ENCODE assay signal across 8 cellular contexts in genomic region chr16:67191410-67191994, GRCh38. TPM values are rescaled to one million over a fixed set of nuclear protein-coding genes. Genes with fewer than 3 reads are reported as not detected.
DNase-seq lines count a peak whose midpoint lies in the region; ATAC-seq and TF ChIP-seq lines count a peak whose summit lies in the region.

No MANE protein-coding gene starts in this region.

- H3K4me3 ChIP-seq in A673 (ENCODE audit: low read depth, low read length, poor library complexity, severe bottlenecking) (peak overlapping the region; percentile 98), HEK293 (ENCODE audit: low read depth, low read length) (peak overlapping the region; percentile 10), astrocyte of the spinal cord (ENCODE audit: low read depth, low read length) (peak overlapping the region; percentile 36), mucosa of descending colon (peak overlapping the region; percentile 93)

- no TSS peak for BruUV-seq in A673 (replicated peaks; lab: Mats Ljungman, UMichigan)

- DNase-seq in A673 (ENCODE audit: low spot score): no peak
- DNase-seq in astrocyte of the spinal cord (ENCODE audit: low read depth, low spot score): no peak
- no peak for DNase-seq in mucosa of descending colon
- DNase-seq in GM03348 (ENCODE audit: low spot score): no peak
- no peak for DNase-seq in activated CD4-positive, CD25-positive, alpha-beta regulatory T cell (lab: John Stamatoyannopoulos, UW)

- POLR2A ChIA-PET in A673 (lab: Charles Lee; ENCODE audit: low non-redundant PET): no interaction called here
- POLR2A ChIA-PET in HEK293 (lab: Yijun Ruan, JAX): interaction anchor here (1.4 to 1.7 kb wide), 2 partner anchors 16 to 172 kb away, joined by 4 to 5 read pairs; no protein-coding TSS in a partner anchor

- peaks cover 33% of the 10 kb centered on the region for H3K36me3 ChIP-seq in A673 (ENCODE audit: insufficient read depth, low read length, poor library complexity, severe bottlenecking)
- H3K36me3 ChIP-seq in HEK293 (ENCODE audit: control insufficient read depth in 2 of 2, insufficient read depth in 1 of 2, low read length in 2 of 2): peaks cover 7 to 37% of the 10 kb centered on the region in 2 experiments; a peak in 2 of 3 replicates
- H3K36me3 ChIP-seq in mucosa of descending colon (ENCODE audit: low read depth): peaks cover 7% of the 10 kb centered on the region

- intact Hi-C loops in A673 (cut with micrococcal nuclease; ENCODE audit: unreplicated experiment): no loop called here
- intact Hi-C loops in mucosa of descending colon (cut with DNase I, micrococcal nuclease): no loop called here

- no peaks in the 10 kb centered on the region for H3K27me3 ChIP-seq in A673 (replicated peaks; ENCODE audit: insufficient read depth, low read depth, low read length, poor library complexity)

- H3K4me1 ChIP-seq in A673 (ENCODE audit: insufficient read depth, low read length, poor library complexity, severe bottlenecking): peaks cover 18% of the 10 kb centered on the region
- H3K4me1 ChIP-seq in HEK293 (ENCODE audit: control insufficient read depth, insufficient read depth, low read length): peaks cover 7% of the 10 kb centered on the region
- peaks cover 24% of the 10 kb centered on the region for H3K4me1 ChIP-seq in mucosa of descending colon (ENCODE audit: low read depth)

- in situ Hi-C loops in astrocyte of the spinal cord (cut with HindIII; ENCODE audit: low sequenced_read_pairs): no loop called here

- no peak for ATAC-seq in mucosa of descending colon
- ATAC-seq in HG03378 (IDR thresholded peaks at IDR 0.05; ENCODE audit: unreplicated experiment): no peak
- no peak for ATAC-seq in HG03159 (IDR thresholded peaks at IDR 0.05; ENCODE audit: unreplicated experiment)

- H3K27ac ChIP-seq in A673 (ENCODE audit: low read depth, low read length, poor library complexity, severe bottlenecking): peak overlapping the region; percentile 85
- no peak overlapping the region for H3K27ac ChIP-seq in HEK293 (ENCODE audit: extremely low read depth, low read depth, low read length)

- H3K9me3 ChIP-seq in A673 (ENCODE audit: low read depth, low read length, poor library complexity, severe bottlenecking): no peaks in the 10 kb centered on the region
- no peaks in the 10 kb centered on the region for H3K9me3 ChIP-seq in HEK293 (ENCODE audit: control insufficient read depth, insufficient read depth, low read depth, low read length)
- no peaks in the 10 kb centered on the region for H3K9me3 ChIP-seq in mucosa of descending colon

- CTCF ChIA-PET in A673 (lab: Charles Lee) (no interaction called here), HEK293 (lab: Yijun Ruan, JAX) (interaction anchor here (1.4 kb wide), 1 partner anchor 214 kb away, joined by 4 read pairs; no protein-coding TSS in a partner anchor)

- TF ChIP-seq CTCF in A673 (conservative IDR thresholded peaks at IDR 0.05; ENCODE audit: low read depth, low read length) (no peak), HEK293 (tag by site-specific recombination; IDR thresholded peaks at IDR 0.05) (no peak), astrocyte of the spinal cord (IDR thresholded peaks at IDR 0.05; ENCODE audit: low read depth, low read length) (no peak), mucosa of descending colon (IDR thresholded peaks at IDR 0.05) (no peak)

TF ChIP-seq in HEK293, 187 proteins besides CTCF, POLR2A, EP300 and RAD21:
- TF ChIP-seq OVOL3 (tag by site-specific recombination; IDR thresholded peaks at IDR 0.05) (no peak), ZNF560 (tag by site-specific recombination; IDR thresholded peaks at IDR 0.05; ENCODE audit: borderline replicate concordance) (no peak), ZNF510 (tag by site-specific recombination; IDR thresholded peaks at IDR 0.05; ENCODE audit: insufficient replicate concordance) (no peak), ZNF837 (tag by site-specific recombination; IDR thresholded peaks at IDR 0.05) (no peak), ZNF629 (tag by site-specific recombination; IDR thresholded peaks at IDR 0.05) (no peak; the same call in 1 of the 2 replicates), TSHZ1 (tag by site-specific recombination; IDR thresholded peaks at IDR 0.05; ENCODE audit: borderline replicate concordance) (no peak), ZNF354C (tag by site-specific recombination; IDR thresholded peaks at IDR 0.05; ENCODE audit: borderline replicate concordance, low read depth) (0 out of 2 replicates have a peak, but pooled peaks have one; percentile 10), ZNF404 (tag by site-specific recombination; IDR thresholded peaks at IDR 0.05) (no peak), ZNF654 (tag by site-specific recombination; IDR thresholded peaks at IDR 0.05; ENCODE audit: low read depth) (no peak), ZBTB26 (tag by site-specific recombination; optimal IDR thresholded peaks at IDR 0.05) (no peak), PRDM10 (tag by site-specific recombination; IDR thresholded peaks at IDR 0.05) (peak; percentile 38; the same call in 1 of the 2 replicates), ZBTB48 (tag by site-specific recombination; IDR thresholded peaks at IDR 0.05) (no peak), WT1 (tag by site-specific recombination; IDR thresholded peaks at IDR 0.05) (no peak), ZNF548 (tag by site-specific recombination; IDR thresholded peaks at IDR 0.05) (no peak), ZNF366 (tag by site-specific recombination; conservative IDR thresholded peaks at IDR 0.05) (no peak)

RNA-seq across cellular contexts. Expression of gene E2F4, which starts 0.5 kb away (rescaled TPM):
- total RNA-seq in A673 (2021): 77.4 and 96.0 TPM in 2 replicates
- 10 to 100 TPM; 70.5 to 77.4 (median 72.9) TPM for total RNA-seq in mucosa of descending colon

RNA-seq across cellular contexts. Expression of gene EXOC3L1, which starts 1.6 kb away (rescaled TPM):
- total RNA-seq in A673 (2021) (0.32 and 0.42 TPM in 2 replicates), mucosa of descending colon (1 to 10 TPM; 2.6 to 6.8 (median 2.7) TPM)

RNA-seq across cellular contexts. Expression of gene ELMO3, which starts 7.4 kb away (rescaled TPM):
- total RNA-seq in A673 (2021) (3.3 and 4.7 TPM in 2 replicates), mucosa of descending colon (10 to 100 TPM; 25.4 to 68.0 (median 42.1) TPM)

RNA-seq across cellular contexts. Expression of gene MATCAP1, which starts 7.7 kb away (rescaled TPM):
- total RNA-seq in A673 (2021): 33.9 and 36.8 TPM in 2 replicates
- 10 to 100 TPM; 24.8 to 35.1 (median 29.2) TPM for total RNA-seq in mucosa of descending colon

RNA-seq across cellular contexts. Expression of gene NOL3, which starts 21.2 kb away (rescaled TPM):
- total RNA-seq in A673 (2021) (15.3 and 16.4 TPM in 2 replicates), mucosa of descending colon (10 to 100 TPM; 23.5 to 35.9 (median 32.0) TPM)

Comparison
In these comparisons a context has a peak if more than half of its experiments do, and no peak if none do; other contexts are left out.
1. H3K4me3 ChIP-seq: peak in every context shown above with its lines; median percentile 98 in A673; 93 in mucosa of descending colon; 36 in astrocyte of the spinal cord; 10 in HEK293.